ENCODE assay signal across 30 cellular contexts in the genomic region with DNA sequence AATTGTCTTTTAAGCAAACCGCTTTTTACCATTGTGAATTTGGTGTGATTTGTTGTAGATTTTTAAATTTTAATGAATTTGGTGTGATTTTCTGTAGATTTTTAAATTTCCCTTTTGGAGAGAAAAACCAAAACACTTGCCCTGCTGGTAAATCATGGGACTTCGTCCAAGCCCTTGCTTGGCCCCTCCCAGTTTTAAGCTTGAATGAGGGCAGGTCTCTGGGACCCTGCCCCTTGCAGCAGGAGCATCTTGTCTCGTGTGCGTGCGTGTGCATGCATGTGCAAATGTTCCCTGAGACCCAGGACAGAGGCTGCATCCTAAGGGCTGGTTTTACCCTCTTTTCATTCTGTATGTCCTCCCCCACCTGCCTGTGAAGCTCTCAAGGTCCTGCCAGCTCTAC.
"Had no signal": no experiment of that assay in that cellular context is flagged by ENCODE, and none has a peak within 500 bp of the region (broad histone marks: within the 10 kb centered on the region; RNA-seq: fewer than 3 reads in every experiment).

No MANE protein-coding gene starts in this region.

- ATAC-seq: activated CD8-positive, alpha-beta T cell treated with anti-CD3 and anti-CD28 coated beads for 36 hours; activated T-cell treated with anti-CD3 and anti-CD28 coated beads, Interleukin-2, amount 50 U/mL, for 72 hours; activated T-helper 17 cell treated with anti-CD3 and anti-CD28 coated beads, Interleukin-2, amount 50 U/mL, for 72 hours; Right ventricle myocardium inferior had no signal

- H3K36me3 ChIP-seq: cardiac muscle cell had no signal

- H3K27me3 ChIP-seq: cardiac muscle cell had no signal

- H3K36me3 Mint-ChIP-seq: activated naive CD8-positive, alpha-beta T cell treated with anti-CD3 and anti-CD28 coated beads for 36 hours had no signal

- H3K9me3 Mint-ChIP-seq: activated naive CD8-positive, alpha-beta T cell treated with anti-CD3 and anti-CD28 coated beads for 36 hours; activated T-helper 17 cell treated with anti-CD3 and anti-CD28 coated beads, Interleukin-2, amount 50 U/mL, for 72 hours had no signal

- H3K27ac ChIP-seq: cardiac muscle cell, PC-9, RWPE1, WERI-Rb-1 had no signal

- DNase-seq: activated CD4-positive, alpha-beta T cell treated with anti-CD3 and anti-CD28 coated beads, Interleukin-2, amount 10 ng/mL, durations not matched to agents 24 days and 14 days; activated CD4-positive, alpha-beta T cell treated with anti-CD3 and anti-CD28 coated beads, Interleukin-2, amount 50 U/mL, for 4 hours; activated CD8-positive, alpha-beta T cell treated with anti-CD3 and anti-CD28 coated beads for 36 hours; activated effector memory CD4-positive, alpha-beta T cell treated with anti-CD3 and anti-CD28 coated beads, Interleukin-2, amount 50 U/mL, for 16 hours; activated naive CD4-positive, alpha-beta T cell; activated naive CD4-positive, alpha-beta T cell treated with anti-CD3 and anti-CD28 coated beads, Interleukin-2, amount 50 U/mL, for 16 hours; activated naive CD8-positive, alpha-beta T cell treated with anti-CD3 and anti-CD28 coated beads for 36 hours; activated T-cell treated with anti-CD3 and anti-CD28 coated beads, Interleukin-2, amount 50 U/mL, for 1 hour; activated T-cell treated with anti-CD3 and anti-CD28 coated beads, Interleukin-2, amount 50 U/mL, for 72 hours; amniotic stem cell; aorta; Kasumi-1; KG1; NCI-H1092 treated with DMSO at 0.1 percent for 48 hours; NCI-H1417; NCI-H146; NCI-H187 treated with DMSO at 0.1 percent for 48 hours; NCI-H2081; NCI-H226; NCI-H524 treated with DMSO at 0.1 percent for 48 hours; PC-9; SW 1271; T-helper 1 cell; T1000; WERI-Rb-1 had no signal

- H3K4me3 Mint-ChIP-seq: activated CD4-positive, alpha-beta T cell treated with anti-CD3 and anti-CD28 coated beads, Interleukin-2, amount 10 ng/mL, durations not matched to agents 24 days and 14 days; activated CD8-positive, alpha-beta T cell treated with anti-CD3 and anti-CD28 coated beads for 36 hours; activated naive CD8-positive, alpha-beta T cell treated with anti-CD3 and anti-CD28 coated beads for 36 hours; activated T-cell treated with anti-CD3 and anti-CD28 coated beads, Interleukin-2, amount 50 U/mL, for 72 hours; activated T-helper 17 cell treated with anti-CD3 and anti-CD28 coated beads, Interleukin-2, amount 50 U/mL, for 72 hours; central memory CD8-positive, alpha-beta T cell had no signal

- H3K27me3 Mint-ChIP-seq: activated CD4-positive, alpha-beta T cell treated with anti-CD3 and anti-CD28 coated beads, Interleukin-2, amount 10 ng/mL, durations not matched to agents 24 days and 14 days; activated CD8-positive, alpha-beta T cell treated with anti-CD3 and anti-CD28 coated beads for 36 hours; activated naive CD8-positive, alpha-beta T cell treated with anti-CD3 and anti-CD28 coated beads for 36 hours; central memory CD8-positive, alpha-beta T cell had no signal

- H3K4me3 ChIP-seq: cardiac muscle cell, PC-9 had no signal

- H3K4me1 Mint-ChIP-seq: activated CD4-positive, alpha-beta T cell treated with anti-CD3 and anti-CD28 coated beads, Interleukin-2, amount 10 ng/mL, durations not matched to agents 24 days and 14 days; activated naive CD8-positive, alpha-beta T cell treated with anti-CD3 and anti-CD28 coated beads for 36 hours; activated T-helper 17 cell treated with anti-CD3 and anti-CD28 coated beads, Interleukin-2, amount 50 U/mL, for 72 hours; central memory CD8-positive, alpha-beta T cell had no signal

- H3K4me2 ChIP-seq: PC-9 had no signal

- H2AFZ ChIP-seq: PC-9 had no signal

- H3K27ac Mint-ChIP-seq: activated CD4-positive, alpha-beta T cell treated with anti-CD3 and anti-CD28 coated beads, Interleukin-2, amount 10 ng/mL, durations not matched to agents 24 days and 14 days; activated CD8-positive, alpha-beta T cell treated with anti-CD3 and anti-CD28 coated beads for 36 hours; activated naive CD8-positive, alpha-beta T cell treated with anti-CD3 and anti-CD28 coated beads for 36 hours; activated T-cell treated with anti-CD3 and anti-CD28 coated beads, Interleukin-2, amount 50 U/mL, for 72 hours; activated T-helper 17 cell treated with anti-CD3 and anti-CD28 coated beads, Interleukin-2, amount 50 U/mL, for 72 hours had no signal
